ENCODE assay signal across 8 cellular contexts in genomic region chr11:46380340-46381045, GRCh38. TPM values are rescaled to one million over a fixed set of nuclear protein-coding genes. Genes with fewer than 3 reads are reported as not detected.
DNase-seq lines count a peak whose midpoint lies in the region; ATAC-seq and TF ChIP-seq lines count a peak whose summit lies in the region.

No MANE protein-coding gene starts in this region.

- CTCF ChIA-PET in Caco-2 (lab: Charles Lee): interaction anchor here (0.6 to 1.4 kb wide), 2 partner anchors 12 to 141 kb away, joined by 3 to 5 read pairs; no protein-coding TSS in a partner anchor

- BruUV-seq in Caco-2 (replicated peaks; lab: Mats Ljungman, UMichigan): no TSS peak

- H3K4me1 Mint-ChIP-seq in Caco-2 (ENCODE audit: low read depth, unreplicated experiment): no peaks in the 10 kb centered on the region

- H3K36me3 ChIP-seq in Caco-2 (ENCODE audit: control insufficient read depth, insufficient read depth, low read length): no peaks in the 10 kb centered on the region; the same call in 1 of the 2 replicates
- peaks cover 30% of the 10 kb centered on the region for H3K36me3 ChIP-seq in HUES48 (ENCODE audit: control insufficient read depth, insufficient read depth, low read length)
- H3K36me3 ChIP-seq in kidney epithelial cell (ENCODE audit: control insufficient read depth, insufficient read depth, low read length): no peaks in the 10 kb centered on the region

- H3K4me3 ChIP-seq in Caco-2 (ENCODE audit: low read depth, low read length) (peak overlapping the region; percentile 60), HUES48 (ENCODE audit: low read depth, low read length) (peak overlapping the region; percentile 69), kidney epithelial cell (ENCODE audit: low read depth, low read length) (peak overlapping the region; percentile 54)

- peaks cover 63% of the 10 kb centered on the region for H3K36me3 Mint-ChIP-seq in Caco-2 (ENCODE audit: insufficient read depth, unreplicated experiment)

- intact Hi-C loops in Caco-2 (cut with micrococcal nuclease; ENCODE audit: unreplicated experiment): loop anchor here (1.0 kb wide), 1 partner anchor 9 kb away; no protein-coding TSS in a partner anchor

- POLR2A ChIA-PET in Caco-2 (lab: Charles Lee): interaction anchor here (0.6 kb wide), 1 partner anchor 27 kb away, joined by 4 read pairs; no protein-coding TSS in a partner anchor

- H3K4me1 ChIP-seq in Caco-2 (peaks cover 14% of the 10 kb centered on the region), HUES48 (ENCODE audit: control insufficient read depth, insufficient read depth, low read length) (peaks cover 13% of the 10 kb centered on the region)

- H3K9ac ChIP-seq in HUES48 (ENCODE audit: low read depth, low read length): peak overlapping the region; percentile 73

- no peaks in the 10 kb centered on the region for H3K9me3 ChIP-seq in Caco-2
- no peaks in the 10 kb centered on the region for H3K9me3 ChIP-seq in HUES48 (ENCODE audit: control insufficient read depth, insufficient read depth, low read length)

- no peaks in the 10 kb centered on the region for H3K27me3 Mint-ChIP-seq in Caco-2 (ENCODE audit: insufficient read depth, unreplicated experiment)

- H3K27ac Mint-ChIP-seq in Caco-2 (ENCODE audit: unreplicated experiment): peak overlapping the region; percentile 76

- ATAC-seq in HG03280 (IDR thresholded peaks at IDR 0.05; ENCODE audit: unreplicated experiment) (no peak), GM19324 (IDR thresholded peaks at IDR 0.05; ENCODE audit: low FRiP score, unreplicated experiment) (no peak)

- TF ChIP-seq CTCF in Caco-2 (IDR thresholded peaks at IDR 0.05; ENCODE audit: insufficient read depth in 1 of 2, low read depth in 1 of 2, low read length in 1 of 2, severe bottlenecking in 1 of 2, unreplicated experiment in 1 of 2): no peak
- TF ChIP-seq CTCF in kidney epithelial cell (IDR thresholded peaks at IDR 0.05; ENCODE audit: insufficient read depth, low read length, poor library complexity, severe bottlenecking): no peak

- H3K27me3 ChIP-seq in Caco-2 (replicated peaks; ENCODE audit: control insufficient read depth, insufficient read depth, low read length): no peaks in the 10 kb centered on the region
- no peaks in the 10 kb centered on the region for H3K27me3 ChIP-seq in HUES48 (ENCODE audit: control insufficient read depth, insufficient read depth, low read length)
- H3K27me3 ChIP-seq in kidney epithelial cell (ENCODE audit: control insufficient read depth, insufficient read depth, low read length): no peaks in the 10 kb centered on the region

- DNase-seq in Caco-2: peak; percentile 84 to 85
- DNase-seq in T1000 (lab: John Stamatoyannopoulos, UW): peak; percentile 25
- DNase-seq in T47D (ENCODE audit: low read depth in 1 of 2, low spot score in 1 of 2): peak; percentile 40 to 59
- DNase-seq in kidney epithelial cell (ENCODE audit: low read depth): no peak
- DNase-seq in stimulated activated CD4-positive, alpha-beta T cell treated with anti-CD3 and anti-CD28 coated beads, Interleukin-2, amount 100 ng/mL, for 4 hours (ENCODE audit: low read depth): peak; percentile 55

- peak overlapping the region; percentile 98 for H3K27ac ChIP-seq in HUES48 (ENCODE audit: low read depth, low read length)

- in situ Hi-C loops in T47D (cut with HindIII; ENCODE audit: low pct_unique_long_range_greater_than_20kb, low sequenced_read_pairs): no loop called here

- peak overlapping the region; percentile 95 for H3K4me3 Mint-ChIP-seq in Caco-2 (ENCODE audit: unreplicated experiment)

- H3K9me3 Mint-ChIP-seq in Caco-2 (ENCODE audit: unreplicated experiment): no peaks in the 10 kb centered on the region

RNA-seq across cellular contexts. Expression of gene MDK, which starts 1.0 kb away (rescaled TPM):
- total RNA-seq in Caco-2 (2022): 601 and 699 TPM in 2 replicates
- total RNA-seq in kidney epithelial cell: 756 and 805 TPM in 2 replicates

RNA-seq across cellular contexts. Expression of gene CHRM4, which starts 11.1 kb away (rescaled TPM):
- total RNA-seq in Caco-2 (2022) (0.27 and 0.28 TPM in 2 replicates), kidney epithelial cell (0.27 and 0.29 TPM in 2 replicates)

RNA-seq across cellular contexts. Expression of gene DGKZ, which starts 33.2 kb away (rescaled TPM):
- 59.3 and 59.5 TPM in 2 replicates for total RNA-seq in Caco-2 (2022)
- 69.6 and 95.7 TPM in 2 replicates for total RNA-seq in kidney epithelial cell
